Comparison of ENCODE assay signal across 5 cellular contexts in the genomic region with DNA sequence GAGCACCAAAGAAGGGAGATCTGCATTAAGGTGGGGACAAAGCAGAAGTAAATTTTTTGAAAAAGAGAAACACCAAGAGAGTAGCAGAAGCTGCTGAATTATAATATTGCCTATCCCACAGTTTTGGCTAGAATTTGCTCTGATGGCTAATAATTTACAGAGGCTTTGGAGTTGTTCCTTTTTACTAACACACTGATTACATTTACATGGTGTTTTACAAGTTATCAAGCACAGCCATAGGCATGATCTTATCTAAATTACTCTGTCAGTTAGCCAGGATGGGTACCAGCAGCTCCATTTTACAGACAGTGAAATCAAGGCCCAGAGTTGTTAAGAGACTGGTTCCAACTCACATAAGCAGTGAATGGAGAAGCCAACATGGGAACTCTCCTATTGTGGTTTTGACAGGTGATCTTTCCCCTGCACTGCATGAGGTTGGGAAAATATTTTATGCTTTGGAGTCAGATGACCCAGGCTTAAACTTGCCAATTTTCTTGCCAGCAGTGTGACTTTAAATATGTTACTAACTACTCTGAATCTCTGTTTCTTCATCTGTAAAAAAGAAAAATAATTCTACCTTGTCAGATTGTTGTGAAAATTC.
"Had no signal": no experiment of that assay in that cellular context is flagged by ENCODE, and none has a peak within 500 bp of the region (broad histone marks: within the 10 kb centered on the region; RNA-seq: fewer than 3 reads in every experiment).

No MANE protein-coding gene starts in this region.

- DNase-seq: GM23248, GOT3, H7, HFFc6 had no signal

- H3K4me3 ChIP-seq: GM23248, HAP-1 had no signal
